In the genomic region with DNA sequence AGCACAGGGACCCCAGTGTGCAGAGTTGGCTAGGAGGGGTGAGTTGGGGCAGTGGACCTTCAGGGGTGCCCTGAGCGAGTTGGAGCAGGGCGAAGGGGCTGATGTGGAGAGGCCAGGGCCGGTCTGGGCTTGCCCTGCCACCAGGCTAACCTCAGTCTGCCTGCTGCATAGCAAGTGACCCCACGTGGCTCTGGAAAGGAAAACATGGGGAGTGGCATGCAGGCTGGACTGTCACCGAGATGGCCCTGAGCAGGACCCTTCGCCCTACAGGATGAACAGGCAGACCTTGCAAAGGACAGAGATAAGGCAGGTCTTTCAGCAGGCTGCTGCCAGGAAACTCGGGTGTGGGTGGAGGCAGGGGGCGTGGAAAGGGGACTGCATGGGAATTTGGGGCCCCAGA, we compare ENCODE assay signal across 25 cellular contexts. TPM values are rescaled to one million over a fixed set of nuclear protein-coding genes. Genes with fewer than 3 reads are reported as not detected.
DNase-seq lines count a peak whose midpoint lies in the region; ATAC-seq and TF ChIP-seq lines count a peak whose summit lies in the region.
"Had no signal": no experiment of that assay in that cellular context is flagged by ENCODE, and none has a peak within 500 bp of the region (broad histone marks: within the 10 kb centered on the region; RNA-seq: fewer than 3 reads in every experiment).

No MANE protein-coding gene starts in this region.

- H2BK5ac ChIP-seq in neuronal stem cell (ENCODE audit: low read length): no peak overlapping the region

- WGBS in neuronal stem cell (ENCODE audit: extremely low coverage in 2 of 2, insufficient read length in 2 of 2, insufficient replicate concordance in 1 of 2), 2 donors: no CpG with 5 or more reads among the region's 8 CpGs

- H4K8ac ChIP-seq in neuronal stem cell (ENCODE audit: low read depth, low read length): no peak overlapping the region

- H3K4me2 ChIP-seq in neuronal stem cell (ENCODE audit: insufficient read depth, low read length, poor library complexity, severe bottlenecking): no peak overlapping the region
- H3K4me2 ChIP-seq: hepatocyte had no signal

- H3K4ac ChIP-seq in neuronal stem cell (ENCODE audit: low read length): no peak overlapping the region

- H3K23ac ChIP-seq in neuronal stem cell (ENCODE audit: low read depth, low read length, poor library complexity): no peak overlapping the region

- H3K9me3 ChIP-seq in right atrium auricular region: no peaks in the 10 kb centered on the region
- no peaks in the 10 kb centered on the region for H3K9me3 ChIP-seq in HEK293 (ENCODE audit: control insufficient read depth, insufficient read depth, low read depth, low read length)
- no peaks in the 10 kb centered on the region for H3K9me3 ChIP-seq in neuronal stem cell (replicated peaks in 1 of 2; ENCODE audit: control insufficient read depth in 2 of 2, insufficient read depth in 1 of 2, low read depth in 1 of 2, low read length in 2 of 2)
- H3K9me3 ChIP-seq: HAP-1, prostate gland had no signal

- H3K9ac ChIP-seq in neuronal stem cell (ENCODE audit: low read depth, low read length, poor library complexity): no peak overlapping the region

- H3K36me3 ChIP-seq in right atrium auricular region (no peaks in the 10 kb centered on the region), HEK293 (ENCODE audit: control insufficient read depth in 2 of 2, insufficient read depth in 1 of 2, low read length in 2 of 2) (no peaks in the 10 kb centered on the region), neuronal stem cell (replicated peaks in 1 of 2; ENCODE audit: control insufficient read depth in 2 of 2, insufficient read depth in 2 of 2, low read length in 2 of 2) (no peaks in the 10 kb centered on the region)
- H3K36me3 ChIP-seq: cardiac muscle cell, esophagus squamous epithelium, HAP-1, prostate gland had no signal

- intact Hi-C loops in Right ventricle myocardium inferior (cut with DNase I): no loop called here

- POLR2A ChIA-PET in HEK293 (lab: Yijun Ruan, JAX): no interaction called here
- POLR2A ChIA-PET in WTC11 (lab: Charles Lee): no interaction called here

- peaks cover 3% of the 10 kb centered on the region; the same call in 1 of the 2 replicates for H3K27me3 Mint-ChIP-seq in WTC11 (ENCODE audit: low read depth)

- H3K79me1 ChIP-seq in neuronal stem cell (ENCODE audit: low read depth, low read length): no peaks in the 10 kb centered on the region

- H3K4me1 ChIP-seq in right atrium auricular region: peaks cover 0 to 9% of the 10 kb centered on the region in 2 donors
- H3K4me1 ChIP-seq in HEK293 (ENCODE audit: control insufficient read depth, insufficient read depth, low read length): no peaks in the 10 kb centered on the region
- H3K4me1 ChIP-seq in neuronal stem cell (ENCODE audit: control insufficient read depth in 2 of 2, insufficient read depth in 1 of 2, low read depth in 1 of 2, low read length in 2 of 2): peaks cover 4 to 8% of the 10 kb centered on the region in 2 donors
- H3K4me1 ChIP-seq: HAP-1, prostate gland had no signal

- H2BK12ac ChIP-seq in neuronal stem cell (ENCODE audit: low read length): no peak overlapping the region

- H3K27me3 ChIP-seq in right atrium auricular region: no peaks in the 10 kb centered on the region
- peaks cover 0 to 36% (median 0%) of the 10 kb centered on the region in 3 experiments for H3K27me3 ChIP-seq in neuronal stem cell (ENCODE audit: control insufficient read depth in 3 of 3, insufficient read depth in 3 of 3, low read depth in 1 of 3, low read length in 3 of 3)
- H3K27me3 ChIP-seq: cardiac muscle cell had no signal

- H3K27ac Mint-ChIP-seq in WTC11: peak overlapping the region; percentile 58
- H3K27ac Mint-ChIP-seq: activated CD4-positive, alpha-beta memory T cell treated with anti-CD3 and anti-CD28 coated beads for 36 hours had no signal

- H3K27ac ChIP-seq in right atrium auricular region (no peak overlapping the region), HEK293 (ENCODE audit: extremely low read depth, low read depth, low read length) (no peak overlapping the region), neuronal stem cell (replicated peaks; ENCODE audit: low read length) (no peak overlapping the region)
- H3K27ac ChIP-seq: C4-2B, cardiac muscle cell, esophagus squamous epithelium, hepatocyte, prostate gland had no signal

- H3K4me3 ChIP-seq in right atrium auricular region: no peak overlapping the region
- H3K4me3 ChIP-seq in HEK293 (ENCODE audit: low read depth, low read length): no peak overlapping the region
- no peak overlapping the region for H3K4me3 ChIP-seq in neuronal stem cell (ENCODE audit: low read length in 2 of 2)
- H3K4me3 ChIP-seq: cardiac muscle cell, esophagus squamous epithelium, HAP-1, hepatocyte, prostate gland had no signal

- ATAC-seq in Right ventricle myocardium inferior: no peak
- no peak for ATAC-seq in WTC11
- ATAC-seq in GM19023 (IDR thresholded peaks at IDR 0.05; ENCODE audit: unreplicated experiment): no peak
- ATAC-seq in HG02981 (IDR thresholded peaks at IDR 0.05; ENCODE audit: unreplicated experiment): no peak
- ATAC-seq: activated naive CD4-positive, alpha-beta T cell treated with anti-CD3 and anti-CD28 coated beads, Interleukin-2, amount 50 U/mL, for 72 hours; Panc1 had no signal

- no peak overlapping the region for H4K91ac ChIP-seq in neuronal stem cell (ENCODE audit: low read depth, low read length, poor library complexity)

- H2BK15ac ChIP-seq in neuronal stem cell (ENCODE audit: low read length): no peak overlapping the region

- H3K36me3 Mint-ChIP-seq in WTC11: no peaks in the 10 kb centered on the region
- H3K36me3 Mint-ChIP-seq: activated CD4-positive, alpha-beta memory T cell treated with anti-CD3 and anti-CD28 coated beads for 36 hours; activated naive CD4-positive, alpha-beta T cell treated with anti-CD3 and anti-CD28 coated beads, Interleukin-2, amount 50 U/mL, for 72 hours had no signal

- H2AK5ac ChIP-seq in neuronal stem cell (ENCODE audit: low read depth, low read length): peak overlapping the region; percentile 72

- no peak overlapping the region for H3K14ac ChIP-seq in neuronal stem cell (ENCODE audit: low read length)

- no peak overlapping the region for H2BK120ac ChIP-seq in neuronal stem cell (ENCODE audit: low read depth, low read length)

- CTCF ChIA-PET in HEK293 (lab: Yijun Ruan, JAX): no interaction called here
- CTCF ChIA-PET in WTC11 (lab: Charles Lee): interaction anchor here (1.2 kb wide), 1 partner anchor 18 kb away, joined by 4 read pairs; no protein-coding TSS in a partner anchor

- peak; percentile 35 for DNase-seq in Right ventricle myocardium inferior (ENCODE audit: missing footprints)
- DNase-seq in right atrium auricular region (ENCODE audit: low spot score): no peak
- DNase-seq in WTC11 (ENCODE audit: low spot score): no peak
- DNase-seq in neuronal stem cell (ENCODE audit: low spot score): no peak
- DNase-seq: activated CD4-positive, alpha-beta memory T cell treated with anti-CD3 and anti-CD28 coated beads for 36 hours; activated CD4-positive, CD25-positive, alpha-beta regulatory T cell treated with anti-CD3 and anti-CD28 coated beads, Interleukin-2, amount 50 U/mL, for 72 hours; activated CD8-positive, alpha-beta memory T cell treated with anti-CD3 and anti-CD28 coated beads, Interleukin-2, amount 50 U/mL, for 48 hours; esophagus squamous epithelium; left cardiac atrium; mesendoderm; NCI-H1436; NCI-H2107; nucleus accumbens; stimulated activated naive CD4-positive, alpha-beta T cell treated with Interleukin-2 at 50 U/mL for 16 hours; T-helper 1 cell had no signal

- H3K18ac ChIP-seq in neuronal stem cell (ENCODE audit: low read length): peak overlapping the region; percentile 55

- H3K4me3 Mint-ChIP-seq in WTC11: no peak overlapping the region
- H3K4me3 Mint-ChIP-seq: activated CD4-positive, alpha-beta memory T cell treated with anti-CD3 and anti-CD28 coated beads for 36 hours had no signal

- 0 out of 2 replicates have a peak, but pooled peaks cover 4% of the 10 kb centered on the region for H3K9me3 Mint-ChIP-seq in WTC11

- peaks cover 30% of the 10 kb centered on the region for H3K4me1 Mint-ChIP-seq in WTC11

- peak overlapping the region; percentile 41 for H2AFZ ChIP-seq in neuronal stem cell (ENCODE audit: low read length)
- H2AFZ ChIP-seq: hepatocyte had no signal

- TF ChIP-seq CTCF in right atrium auricular region (IDR thresholded peaks at IDR 0.05) (no peak), HEK293 (tag by site-specific recombination; IDR thresholded peaks at IDR 0.05) (peak; percentile 30; the same call in 1 of the 2 replicates), WTC11 (IDR thresholded peaks at IDR 0.05) (no peak)

TF ChIP-seq in HEK293, 187 proteins besides CTCF, POLR2A, EP300 and RAD21 (continues in another document):
- TF ChIP-seq SALL2 (tag by site-specific recombination; IDR thresholded peaks at IDR 0.05; ENCODE audit: borderline replicate concordance) (no peak), SP2 (tag by site-specific recombination; IDR thresholded peaks at IDR 0.05) (no peak), ZFHX2 (tag by site-specific recombination; conservative IDR thresholded peaks at IDR 0.05) (0 out of 2 replicates have a peak, but pooled peaks have one; percentile 13), OVOL3 (tag by site-specific recombination; IDR thresholded peaks at IDR 0.05) (no peak), ZNF544 (tag by site-specific recombination; IDR thresholded peaks at IDR 0.05) (no peak), ZIC2 (tag by site-specific recombination; IDR thresholded peaks at IDR 0.05) (no peak), ZNF23 (tag by site-specific recombination; IDR thresholded peaks at IDR 0.05; ENCODE audit: borderline replicate concordance) (no peak)

TF ChIP-seq in WTC11, 78 proteins besides CTCF, POLR2A, EP300 and RAD21 (continues in another document):
- TF ChIP-seq ZNF396 (CRISPR knock-in tag; IDR thresholded peaks at IDR 0.05; ENCODE audit: borderline replicate concordance) (no peak), KAT7 (CRISPR knock-in tag; IDR thresholded peaks at IDR 0.05; ENCODE audit: borderline replicate concordance) (no peak)
- TF ChIP-seq, protein P1, sequence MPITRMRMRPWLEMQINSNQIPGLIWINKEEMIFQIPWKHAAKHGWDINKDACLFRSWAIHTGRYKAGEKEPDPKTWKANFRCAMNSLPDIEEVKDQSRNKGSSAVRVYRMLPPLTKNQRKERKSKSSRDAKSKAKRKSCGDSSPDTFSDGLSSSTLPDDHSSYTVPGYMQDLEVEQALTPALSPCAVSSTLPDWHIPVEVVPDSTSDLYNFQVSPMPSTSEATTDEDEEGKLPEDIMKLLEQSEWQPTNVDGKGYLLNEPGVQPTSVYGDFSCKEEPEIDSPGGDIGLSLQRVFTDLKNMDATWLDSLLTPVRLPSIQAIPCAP (CRISPR knock-in tag; IDR thresholded peaks at IDR 0.05): no peak

RNA-seq across cellular contexts. Expression of a gene that starts 51.5 kb away (rescaled TPM):
- total RNA-seq in Right ventricle myocardium inferior (4.5 TPM), right atrium auricular region (1 to 10 TPM; 1.4 to 1.9 TPM), WTC11 (2021) (5.4 to 7.4 TPM (median 7.0 TPM) in 3 replicates)
- polyA plus RNA-seq in neuronal stem cell (2013, experiment 1 of 2): 3.4 TPM
- 3.1 TPM for polyA plus RNA-seq in neuronal stem cell (2013, experiment 2 of 2)
